ENCODE assay signal across 27 cellular contexts in the genomic region with DNA sequence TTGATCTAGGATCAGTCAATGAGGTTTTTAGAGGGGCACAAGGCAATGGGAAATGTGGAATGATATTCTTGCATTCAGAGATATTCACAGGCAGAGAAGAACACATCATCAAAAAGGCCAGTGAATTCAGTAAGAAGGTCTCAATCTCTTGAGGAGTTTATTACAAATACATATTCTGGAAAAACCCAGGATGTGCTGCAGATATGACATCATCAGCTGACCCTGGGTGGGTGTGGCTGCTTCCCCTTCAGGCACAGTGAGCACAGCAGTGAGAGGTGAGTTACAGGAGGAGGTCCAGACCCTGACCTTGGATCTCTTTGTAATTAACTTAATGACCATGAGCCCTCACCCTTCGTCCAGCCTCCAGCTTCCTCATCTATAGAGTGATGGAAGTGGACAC.
"Had no signal": no experiment of that assay in that cellular context is flagged by ENCODE, and none has a peak within 500 bp of the region (broad histone marks: within the 10 kb centered on the region; RNA-seq: fewer than 3 reads in every experiment).

No MANE protein-coding gene starts in this region.

- ATAC-seq: naive thymus-derived CD4-positive, alpha-beta T cell; natural killer cell; pancreas; right cardiac atrium; sciatic nerve; stimulated activated memory B cell treated with anti-CD40 and anti-IgM and Interleukin-4, amounts not matched to agents 10 μg/mL and 1 μg/mL and 100 μg/mL, for 72 hours had no signal

- H3K4me3 ChIP-seq: neural progenitor cell, pancreas, prostate gland, skin epidermis, smooth muscle cell, spleen, stomach, thoracic aorta, thyroid gland, tibial nerve, upper lobe of left lung, vagina had no signal

- FAIRE-seq: pancreas, urothelium cell line had no signal

- H3K4me2 ChIP-seq: neural progenitor cell, smooth muscle cell had no signal

- H3K27me3 ChIP-seq: neural progenitor cell, pancreas, stomach, thyroid gland, tibial nerve, upper lobe of left lung, vagina had no signal

- H3K4me1 ChIP-seq: neural progenitor cell, pancreas, prostate gland, stomach, thyroid gland, tibial nerve, upper lobe of left lung, vagina had no signal

- H3K9me3 ChIP-seq: pancreas, prostate gland, spleen, stomach, thoracic aorta, thyroid gland, tibial nerve, upper lobe of left lung, vagina had no signal

- H3K36me3 ChIP-seq: neural progenitor cell, pancreas, prostate gland, spleen, stomach, thoracic aorta, thyroid gland, tibial nerve, upper lobe of left lung, vagina had no signal

- H2AFZ ChIP-seq: neural progenitor cell had no signal

- H3K27ac ChIP-seq: neural progenitor cell, pancreas, prostate gland, skin epidermis, stomach, thoracic aorta, thyroid gland, tibial nerve, upper lobe of left lung, vagina had no signal

- H3K9ac ChIP-seq: neural progenitor cell had no signal

- DNase-seq: naive thymus-derived CD4-positive, alpha-beta T cell; natural killer cell; occipital lobe; pancreas; retina; right cardiac atrium; spleen; stimulated activated CD4-positive, alpha-beta T cell treated with anti-CD3 and anti-CD28 coated beads, Interleukin-12 subunit alpha, Interleukin-12 subunit beta, amount 100 ng/mL, for 4 hours; stimulated activated CD4-positive, alpha-beta T cell treated with anti-CD3 and anti-CD28 coated beads, Interleukin-1b, Interleukin-23, amount 100 ng/mL, for 48 hours; stimulated activated CD4-positive, alpha-beta T cell treated with anti-CD3 and anti-CD28 coated beads, Interleukin-4, amount 100 ng/mL, for 1 hour; stimulated activated CD4-positive, alpha-beta T cell treated with anti-CD3 and anti-CD28 coated beads, Interleukin-4, amount 100 ng/mL, for 4 hours; stimulated activated CD8-positive, alpha-beta memory T cell treated with anti-CD3 and anti-CD28 coated beads, Interleukin-4, amount 100 ng/mL, for 48 hours; stimulated activated naive CD4-positive, alpha-beta T cell treated with Interleukin-2 at 50 U/mL for 16 hours; stomach; thyroid gland; trophoblast cell; upper lobe of left lung had no signal
